ENCODE assay signal across 1 cellular context in the genomic region with DNA sequence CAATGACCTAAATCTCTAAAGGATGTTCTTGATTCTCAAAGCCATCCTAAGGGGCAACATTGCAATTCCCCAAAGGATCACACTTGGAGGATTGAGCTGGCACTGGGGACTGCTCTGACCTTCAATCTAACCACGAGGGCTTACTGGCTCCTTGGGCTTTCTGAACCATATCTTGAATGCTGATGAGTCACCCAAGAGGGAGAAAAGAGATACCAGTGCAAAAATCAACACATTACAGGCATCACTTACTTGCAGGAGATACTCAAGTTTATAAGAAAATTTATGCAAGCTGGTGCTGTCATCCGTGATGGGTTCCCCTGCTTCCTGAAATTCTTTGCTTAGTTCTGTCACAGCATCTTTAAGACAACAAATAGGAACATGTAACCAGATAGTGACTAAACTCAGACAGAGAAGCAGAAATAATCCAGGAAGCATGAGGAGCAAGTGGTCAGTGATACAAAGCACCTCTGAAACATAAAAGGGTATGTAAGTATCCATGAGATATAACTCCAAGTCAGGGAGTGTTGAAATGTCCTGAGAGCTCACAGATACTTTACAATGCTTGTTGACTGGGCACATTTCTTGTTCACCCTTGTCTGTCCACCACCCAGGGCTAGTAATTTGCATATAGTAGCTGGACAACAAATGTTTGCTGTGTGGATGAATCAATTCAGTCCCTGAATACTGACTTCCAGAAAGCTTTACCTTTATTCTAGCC.
TF ChIP-seq lines count a peak whose summit lies in the region.

No MANE protein-coding gene starts in this region.

TF ChIP-seq in SK-N-SH treated with all-trans-retinoic acid at 6 μM for 48 hours, 23 proteins besides CTCF, POLR2A, EP300 and RAD21 (continued from another document):
- TF ChIP-seq, protein P1, sequence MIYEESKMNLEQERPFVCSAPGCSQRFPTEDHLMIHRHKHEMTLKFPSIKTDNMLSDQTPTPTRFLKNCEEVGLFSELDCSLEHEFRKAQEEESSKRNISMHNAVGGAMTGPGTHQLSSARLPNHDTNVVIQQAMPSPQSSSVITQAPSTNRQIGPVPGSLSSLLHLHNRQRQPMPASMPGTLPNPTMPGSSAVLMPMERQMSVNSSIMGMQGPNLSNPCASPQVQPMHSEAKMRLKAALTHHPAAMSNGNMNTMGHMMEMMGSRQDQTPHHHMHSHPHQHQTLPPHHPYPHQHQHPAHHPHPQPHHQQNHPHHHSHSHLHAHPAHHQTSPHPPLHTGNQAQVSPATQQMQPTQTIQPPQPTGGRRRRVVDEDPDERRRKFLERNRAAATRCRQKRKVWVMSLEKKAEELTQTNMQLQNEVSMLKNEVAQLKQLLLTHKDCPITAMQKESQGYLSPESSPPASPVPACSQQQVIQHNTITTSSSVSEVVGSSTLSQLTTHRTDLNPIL (CRISPR knock-in tag; IDR thresholded peaks at IDR 0.05; ENCODE audit: low read depth): no peak
- TF ChIP-seq TOX (CRISPR knock-in tag; IDR thresholded peaks at IDR 0.05; ENCODE audit: borderline replicate concordance) (no peak), OSR1 (CRISPR knock-in tag; IDR thresholded peaks at IDR 0.05) (no peak), ZFP3 (CRISPR knock-in tag; IDR thresholded peaks at IDR 0.05) (no peak)
